Comparison of ENCODE assay signal across 1 cellular context in genomic region chr2:201430839-201431238, GRCh38.
TF ChIP-seq lines count a peak whose summit lies in the region.

No MANE protein-coding gene starts in this region.

TF ChIP-seq in HepG2, 621 proteins besides CTCF, POLR2A, EP300 and RAD21:
- TF ChIP-seq FIP1L1 (IDR thresholded peaks at IDR 0.05; ENCODE audit: borderline replicate concordance, insufficient read depth, low read depth, low read length) = no peak
- no peak for TF ChIP-seq ZNF7 (CRISPR knock-in tag; IDR thresholded peaks at IDR 0.05)
- TF ChIP-seq KLF16 (CRISPR knock-in tag; IDR thresholded peaks at IDR 0.05) = no peak
- TF ChIP-seq ZBTB44 (CRISPR knock-in tag; IDR thresholded peaks at IDR 0.05) = no peak
- no peak for TF ChIP-seq FOXA3 (CRISPR knock-in tag; IDR thresholded peaks at IDR 0.05)
- no peak for TF ChIP-seq SYNCRIP (IDR thresholded peaks at IDR 0.05; ENCODE audit: insufficient read depth, low read depth, low read length)
- TF ChIP-seq KLF9 (CRISPR knock-in tag; IDR thresholded peaks at IDR 0.05; ENCODE audit: low read depth) = no peak
- no peak for TF ChIP-seq ZNF576 (CRISPR knock-in tag; IDR thresholded peaks at IDR 0.05)
- no peak for TF ChIP-seq PHF20 (CRISPR knock-in tag; IDR thresholded peaks at IDR 0.05)
- no peak for TF ChIP-seq ZNF24 (IDR thresholded peaks at IDR 0.05)
- TF ChIP-seq SNAPC4 (CRISPR knock-in tag; IDR thresholded peaks at IDR 0.05) = no peak
- TF ChIP-seq ETV5 (CRISPR knock-in tag; IDR thresholded peaks at IDR 0.05; ENCODE audit: borderline replicate concordance) = no peak
- TF ChIP-seq ZSCAN29 (CRISPR knock-in tag; conservative IDR thresholded peaks at IDR 0.05) = no peak
- no peak for TF ChIP-seq SP140L (CRISPR knock-in tag; IDR thresholded peaks at IDR 0.05; ENCODE audit: borderline replicate concordance)
- TF ChIP-seq GABPA (IDR thresholded peaks at IDR 0.05; ENCODE audit: low read depth, low read length) = no peak
- TF ChIP-seq GABPA (CRISPR knock-in tag; IDR thresholded peaks at IDR 0.05; ENCODE audit: low read depth) = no peak
- no peak for TF ChIP-seq RFXANK (CRISPR knock-in tag; IDR thresholded peaks at IDR 0.05)
